Comparison of ENCODE assay signal across 8 cellular contexts in the genomic region with DNA sequence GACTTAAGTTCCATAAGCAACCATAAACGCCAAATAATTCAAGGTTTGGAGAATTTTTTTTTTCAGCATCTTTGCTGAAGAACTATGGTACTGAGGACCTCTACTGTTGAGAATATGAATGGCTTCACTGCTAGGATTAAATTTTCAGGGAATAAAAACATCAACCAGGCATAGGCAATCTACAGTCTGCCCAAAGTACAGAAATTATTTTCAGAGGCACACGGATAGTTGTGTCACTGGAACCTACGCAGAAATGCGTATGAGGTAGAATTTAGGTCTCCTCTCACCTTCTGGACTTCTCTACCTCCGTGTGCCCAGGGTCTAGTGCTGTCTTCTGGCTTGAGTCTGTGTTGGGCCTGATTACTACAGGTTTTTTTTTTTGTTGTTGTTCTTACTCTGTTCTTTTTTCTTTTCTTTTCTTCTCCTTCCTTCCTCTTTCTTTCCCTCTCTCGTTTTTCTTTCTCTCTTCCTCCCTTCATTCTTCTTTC. TPM values are rescaled to one million over a fixed set of nuclear protein-coding genes. Genes with fewer than 3 reads are reported as not detected.
DNase-seq lines count a peak whose midpoint lies in the region; ATAC-seq and TF ChIP-seq lines count a peak whose summit lies in the region.

No MANE protein-coding gene starts in this region.

- no peak overlapping the region for H3K56ac ChIP-seq in H9 (ENCODE audit: insufficient read length, low read depth, low read length)

- no peak overlapping the region for H3K23ac ChIP-seq in H9 (ENCODE audit: insufficient read length, low read depth, low read length)

- no peak overlapping the region for H3K4me3 Mint-ChIP-seq in H9
- no peak overlapping the region for H3K4me3 Mint-ChIP-seq in progenitor cell of endocrine pancreas (ENCODE audit: low read depth)

- H3K23me2 ChIP-seq in H9 (ENCODE audit: insufficient read length, low read depth, low read length, poor library complexity, severe bottlenecking) = no peaks in the 10 kb centered on the region

- peak; percentile 69 for TF ChIP-seq CTCF in BJ (IDR thresholded peaks at IDR 0.05; ENCODE audit: insufficient read depth, low read depth, low read length)
- TF ChIP-seq CTCF in H9 (conservative IDR thresholded peaks at IDR 0.05) = peak; percentile 76
- TF ChIP-seq CTCF in epithelial cell of proximal tubule (conservative IDR thresholded peaks at IDR 0.05; ENCODE audit: low read depth, low read length) = peak; percentile 73
- peak; percentile 71 for TF ChIP-seq CTCF in progenitor cell of endocrine pancreas (IDR thresholded peaks at IDR 0.05; ENCODE audit: unreplicated experiment)

- H3K14ac ChIP-seq in H9 (ENCODE audit: insufficient read depth, low read length) = no peak overlapping the region

- H2BK15ac ChIP-seq in H9 (ENCODE audit: low read depth, low read length) = no peak overlapping the region

- H3K36me3 Mint-ChIP-seq in H9 (ENCODE audit: insufficient read depth in 1 of 3, low read depth in 3 of 3) (no peaks in the 10 kb centered on the region), progenitor cell of endocrine pancreas (ENCODE audit: insufficient read depth) (no peaks in the 10 kb centered on the region)

- no peak overlapping the region for H2BK20ac ChIP-seq in H9 (ENCODE audit: low read depth, low read length, poor library complexity, severe bottlenecking)

- no peak overlapping the region for H4K91ac ChIP-seq in H9 (ENCODE audit: insufficient read length, low read depth, low read length)

- CTCF ChIA-PET in BJ (lab: Yijun Ruan, JAX) = interaction anchor here (0.7 to 4.6 kb wide), 25 partner anchors 8 to 580 kb away, joined by 3 to 36 read pairs (median 4); no protein-coding TSS in a partner anchor

- H3T11ph ChIP-seq in H9 (ENCODE audit: low read length) = no peak overlapping the region

- no peak overlapping the region for H2BK12ac ChIP-seq in H9 (ENCODE audit: insufficient read length, low read depth, low read length)

- H3K4me1 Mint-ChIP-seq in H9 = no peaks in the 10 kb centered on the region
- H3K4me1 Mint-ChIP-seq in progenitor cell of endocrine pancreas (ENCODE audit: low read depth) = no peaks in the 10 kb centered on the region

- H3K27ac ChIP-seq in H9 (ENCODE audit: insufficient read length, low read depth, low read length) = no peak overlapping the region
- no peak overlapping the region for H3K27ac ChIP-seq in effector memory CD4-positive, alpha-beta T cell (ENCODE audit: insufficient read depth, low read length, poor library complexity, severe bottlenecking)

- H3K27me3 Mint-ChIP-seq in H9 (ENCODE audit: low read depth) = peaks cover 9% of the 10 kb centered on the region
- H3K27me3 Mint-ChIP-seq in progenitor cell of endocrine pancreas = peaks cover 23% of the 10 kb centered on the region

- no CpG with 5 or more reads among the region's 6 CpGs for WGBS in H9 (ENCODE audit: extremely low coverage, insufficient read length, low lambda C conversion rate)

- H3K4ac ChIP-seq in H9 (ENCODE audit: low read depth, low read length) = no peak overlapping the region

- H3K9ac ChIP-seq in H9 (ENCODE audit: extremely low read depth, insufficient read length, low read length) = no peak overlapping the region

- no peaks in the 10 kb centered on the region; the same call in 1 of the 2 replicates for H3K27me3 ChIP-seq in BJ (ENCODE audit: control insufficient read depth, insufficient read depth, low read length)
- H3K27me3 ChIP-seq in H9 (ENCODE audit: insufficient read depth, low read length) = no peaks in the 10 kb centered on the region; the same call in 1 of the 2 replicates
- no peaks in the 10 kb centered on the region for H3K27me3 ChIP-seq in effector memory CD4-positive, alpha-beta T cell (replicated peaks; ENCODE audit: control insufficient read depth, insufficient read depth, low read length, poor library complexity, severe bottlenecking)

- H4K20me1 ChIP-seq in H9 (ENCODE audit: control insufficient read depth, insufficient read depth, insufficient read length) = no peaks in the 10 kb centered on the region

- no peak overlapping the region for H4K5ac ChIP-seq in H9 (ENCODE audit: insufficient read length, low read depth, low read length)

- H3K79me2 ChIP-seq in H9 (ENCODE audit: insufficient read depth, low read length) = no peaks in the 10 kb centered on the region

- no peak overlapping the region for H4K8ac ChIP-seq in H9 (replicated peaks; ENCODE audit: insufficient read length, low read depth, low read length)

- no peaks in the 10 kb centered on the region for H3K9me3 Mint-ChIP-seq in H9
- H3K9me3 Mint-ChIP-seq in progenitor cell of endocrine pancreas (ENCODE audit: low read depth) = peaks cover 7% of the 10 kb centered on the region

- H2BK120ac ChIP-seq in H9 (ENCODE audit: low read depth, low read length, poor library complexity, severe bottlenecking) = no peak overlapping the region

- no peak overlapping the region for H3K4me2 ChIP-seq in H9 (ENCODE audit: insufficient read depth, insufficient read length, low read length)

- DNase-seq in BJ (ENCODE audit: low read depth) (peak; percentile 5), H9 (no peak), OCI-M1 (lab: John Stamatoyannopoulos, UW) (peak; percentile 75), epithelial cell of proximal tubule (ENCODE audit: low read depth) (no peak), progenitor cell of endocrine pancreas (ENCODE audit: low spot score, unreplicated experiment) (no peak)
- DNase-seq in effector memory CD4-positive, alpha-beta T cell = no peak

- H3K4me3 ChIP-seq in BJ (ENCODE audit: low read depth, low read length) (no peak overlapping the region), epithelial cell of proximal tubule (ENCODE audit: low read depth, low read length) (no peak overlapping the region)
- no peak overlapping the region for H3K4me3 ChIP-seq in effector memory CD4-positive, alpha-beta T cell (ENCODE audit: insufficient read depth, low read depth, low read length, poor library complexity, severe bottlenecking)

- H2AK5ac ChIP-seq in H9 (ENCODE audit: insufficient read length, low read length) = no peak overlapping the region

- no peak overlapping the region for H2AFZ ChIP-seq in H9 (ENCODE audit: low read length)

- H3K18ac ChIP-seq in H9 (ENCODE audit: insufficient read length, low read depth, low read length) = no peak overlapping the region

- no peaks in the 10 kb centered on the region for H3K4me1 ChIP-seq in H9 (ENCODE audit: insufficient read depth, low read length)
- no peaks in the 10 kb centered on the region for H3K4me1 ChIP-seq in effector memory CD4-positive, alpha-beta T cell (ENCODE audit: control insufficient read depth, insufficient read depth, low read length, poor library complexity, severe bottlenecking)

- H3K36me3 ChIP-seq in BJ (ENCODE audit: control insufficient read depth, insufficient read depth, low read length) = no peaks in the 10 kb centered on the region
- no peaks in the 10 kb centered on the region for H3K36me3 ChIP-seq in effector memory CD4-positive, alpha-beta T cell (ENCODE audit: control insufficient read depth, insufficient read depth, low read length)

- POLR2A ChIA-PET in BJ (lab: Charles Lee) = no interaction called here

- H3K27ac Mint-ChIP-seq in H9 = no peak overlapping the region
- no peak overlapping the region for H3K27ac Mint-ChIP-seq in progenitor cell of endocrine pancreas

- no peak overlapping the region for H2BK5ac ChIP-seq in H9 (ENCODE audit: insufficient read length, low read length)

- H3K9me3 ChIP-seq in H9 (ENCODE audit: control insufficient read depth, low read depth, low read length) = no peaks in the 10 kb centered on the region
- no peaks in the 10 kb centered on the region for H3K9me3 ChIP-seq in effector memory CD4-positive, alpha-beta T cell (ENCODE audit: control insufficient read depth, low read length)

- ATAC-seq in HG03439 (IDR thresholded peaks at IDR 0.05; ENCODE audit: unreplicated experiment) (no peak), HG03432 (IDR thresholded peaks at IDR 0.05; ENCODE audit: unreplicated experiment) (no peak)

- H3K79me1 ChIP-seq in H9 (ENCODE audit: insufficient read depth, low read depth, low read length, poor library complexity, severe bottlenecking) = no peaks in the 10 kb centered on the region

RNA-seq across cellular contexts. Expression of a gene that starts 39.7 kb away (rescaled TPM):
- polyA plus RNA-seq in BJ (2011; rRNA removed) = 0.15 TPM in 1 of 2 replicates, not detected in the other
- not detected in 2 replicates for polyA minus RNA-seq in BJ (2011; rRNA and poly(A)+ RNA removed)
- not detected in 2 replicates for total RNA-seq in H9 (2021)
- not detected in 2 replicates for total RNA-seq in epithelial cell of proximal tubule
- not detected in 2 replicates for total RNA-seq in progenitor cell of endocrine pancreas

Comparison
In these comparisons a context has a peak if more than half of its experiments do, and no peak if none do; other contexts are left out.
1. DNase-seq: peak in BJ (single experiment) and OCI-M1 (single experiment); none in H9 (single experiment), epithelial cell of proximal tubule (single experiment), progenitor cell of endocrine pancreas (single experiment) and effector memory CD4-positive, alpha-beta T cell (0 of 3).
2. Peak in every context shown above with its lines, with median percentiles within 50 percentile points of each other: CTCF ChIP-seq.